Comparison of ENCODE assay signal across 15 cellular contexts in the genomic region with DNA sequence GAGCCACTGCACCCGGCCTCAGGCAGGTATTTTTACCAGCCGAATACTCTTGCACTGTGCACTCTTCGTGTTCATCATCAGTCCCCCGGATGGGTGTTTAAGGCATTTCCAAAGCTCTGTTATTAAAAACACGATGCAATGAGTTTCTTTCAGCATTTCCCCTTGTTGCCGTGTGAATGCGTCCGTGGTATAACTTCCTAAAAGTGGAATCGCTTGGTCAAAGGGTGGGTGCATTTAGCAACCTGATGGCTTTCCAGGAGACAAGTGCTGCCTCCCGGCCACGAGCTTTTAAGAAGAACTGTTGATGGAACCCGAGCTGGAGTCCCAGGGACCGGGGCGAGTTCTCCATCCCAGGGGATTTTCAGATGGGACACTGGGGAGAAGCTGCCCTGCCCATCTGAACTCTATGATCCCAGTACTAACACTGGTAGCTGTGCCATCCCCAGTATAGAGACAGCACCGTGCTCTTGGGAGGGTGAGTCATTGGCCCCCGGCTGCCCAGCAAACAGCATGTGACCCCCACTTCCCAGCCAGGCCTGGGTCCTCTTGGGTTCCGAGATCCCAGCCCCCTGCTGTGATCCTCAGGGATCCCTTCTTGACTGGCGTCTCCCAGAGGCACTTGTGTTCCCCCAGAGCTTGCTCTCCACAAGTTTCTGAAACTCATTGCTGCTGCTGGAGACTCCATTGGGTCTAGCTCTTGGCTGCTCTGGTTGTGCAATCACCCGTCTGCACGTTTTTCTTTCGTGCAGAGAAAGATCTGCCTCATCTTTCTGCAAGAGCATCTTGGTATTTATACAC.
DNase-seq lines count a peak whose midpoint lies in the region; ATAC-seq and TF ChIP-seq lines count a peak whose summit lies in the region.
"Had no signal": no experiment of that assay in that cellular context is flagged by ENCODE, and none has a peak within 500 bp of the region (broad histone marks: within the 10 kb centered on the region; RNA-seq: fewer than 3 reads in every experiment).

No MANE protein-coding gene starts in this region.

- H3K4me1 ChIP-seq in esophagus squamous epithelium = peaks cover 9 to 48% (median 14%) of the 10 kb centered on the region in 3 donors

- TF ChIP-seq CTCF in esophagus squamous epithelium (IDR thresholded peaks at IDR 0.05) (no peak), omental fat pad (IDR thresholded peaks at IDR 0.05) (no peak)

- WGBS in esophagus squamous epithelium, 2 donors = 56 to 64% methylated on average over 15 to 19 of the region's 21 CpGs

- intact Hi-C loops in esophagus squamous epithelium (cut with DNase I) = no loop called here

- peaks cover 0 to 3% (median 0%) of the 10 kb centered on the region in 3 donors for H3K36me3 ChIP-seq in esophagus squamous epithelium
- H3K36me3 ChIP-seq: WERI-Rb-1 had no signal

- no peak overlapping the region for H3K4me3 ChIP-seq in esophagus squamous epithelium

- TF ChIP-seq POLR2A in esophagus squamous epithelium (IDR thresholded peaks at IDR 0.05) = no peak

- peak; percentile 28 for ATAC-seq in omental fat pad (ENCODE audit: low FRiP score)
- ATAC-seq: sciatic nerve had no signal

- H3K27ac ChIP-seq in esophagus squamous epithelium = peak overlapping the region in 3 of 4 donors; percentile 17 to 79 (median 51)
- H3K27ac ChIP-seq: WERI-Rb-1 had no signal

- DNase-seq in ELF-1 (ENCODE audit: low read depth, low spot score) (peak; percentile 8), NOMO-1 treated with DMSO at 0.1 percent for 48 hours (lab: John Stamatoyannopoulos, UW; ENCODE audit: unreplicated experiment) (peak; percentile 75), esophagus squamous epithelium (lab: John Stamatoyannopoulos, UW) (no peak), omental fat pad (ENCODE audit: low spot score) (no peak), NCI-H1436 treated with DMSO at 0.1 percent for 48 hours (lab: John Stamatoyannopoulos, UW) (no peak), anterior cingulate cortex (lab: John Stamatoyannopoulos, UW) (no peak), NCI-H345 treated with DMSO at 0.1 percent for 48 hours (lab: John Stamatoyannopoulos, UW; ENCODE audit: unreplicated experiment) (no peak)
- DNase-seq in activated effector memory CD4-positive, alpha-beta T cell treated with Interleukin-2 at 50 U/mL for 16 hours = no peak
- DNase-seq: COR-L47, cortex of kidney, foreskin melanocyte, NCI-H446 treated with DMSO at 0.1 percent for 48 hours, RPMI8226, WERI-Rb-1 had no signal

- H3K27me3 ChIP-seq in esophagus squamous epithelium = peaks cover 0 to 20% (median 0%) of the 10 kb centered on the region in 4 donors

- H3K9me3 ChIP-seq in esophagus squamous epithelium = no peaks in the 10 kb centered on the region

Comparison
In these comparisons a context has a peak if more than half of its experiments do, and no peak if none do; other contexts are left out.
1. DNase-seq: peak in ELF-1 (single experiment) and NOMO-1 treated with DMSO at 0.1 percent for 48 hours (single experiment); none in esophagus squamous epithelium (single experiment), omental fat pad (single experiment), activated effector memory CD4-positive, alpha-beta T cell treated with Interleukin-2 at 50 U/mL for 16 hours (single experiment), NCI-H1436 treated with DMSO at 0.1 percent for 48 hours (single experiment), anterior cingulate cortex (0 of 58) and NCI-H345 treated with DMSO at 0.1 percent for 48 hours (single experiment).